In genomic region chr10:68560916-68561691, GRCh38 we compare ENCODE assay signal across 8 cellular contexts. TPM values are rescaled to one million over a fixed set of nuclear protein-coding genes. Genes with fewer than 3 reads are reported as not detected.
DNase-seq lines count a peak whose midpoint lies in the region; ATAC-seq, FAIRE-seq and TF ChIP-seq lines count a peak whose summit lies in the region.

No MANE protein-coding gene starts in this region.

- FAIRE-seq in kidney (lab: Jason Lieb, UNC): no peak

- TF ChIP-seq POLR2A in body of pancreas (IDR thresholded peaks at IDR 0.05): no peak

- H3K27ac ChIP-seq in body of pancreas (peak overlapping the region in 1 of 4 donors; percentile 12), kidney (ENCODE audit: low read depth in 2 of 2, low read length in 2 of 2) (no peak overlapping the region)

- H3K9me3 ChIP-seq in body of pancreas (no peaks in the 10 kb centered on the region), kidney (ENCODE audit: control insufficient read depth in 1 of 2, low read length in 2 of 2) (no peaks in the 10 kb centered on the region)

- DNase-seq in GM12864 (ENCODE audit: low read depth): no peak
- peak; percentile 5 for DNase-seq in NCI-H1105 treated with DMSO at 0.1 percent for 48 hours (lab: John Stamatoyannopoulos, UW)
- peak in 3 of 4 donors; percentile 11 to 19 (median 15) for DNase-seq in body of pancreas
- peak; percentile 79 for DNase-seq in kidney
- peak; percentile 27 for DNase-seq in stimulated activated naive CD8-positive, alpha-beta T cell treated with anti-CD3 and anti-CD28 coated beads, Interleukin-15, Interleukin-2, amounts not matched to agents 100 U/mL and 50 U/mL, for 24 hours
- DNase-seq in NCI-H1694 treated with DMSO at 0.1 percent for 48 hours (lab: John Stamatoyannopoulos, UW): no peak
- DNase-seq in NCI-H2107 treated with DMSO at 0.1 percent for 48 hours (lab: John Stamatoyannopoulos, UW; ENCODE audit: unreplicated experiment): no peak

- WGBS in body of pancreas, 2 donors: 4 to 6% methylated on average over 7 to 50 of the region's 50 CpGs

- no peaks in the 10 kb centered on the region for H3K36me3 ChIP-seq in body of pancreas (replicated peaks in 1 of 2; ENCODE audit: insufficient read depth in 1 of 2, low read depth in 2 of 2)
- no peaks in the 10 kb centered on the region for H3K36me3 ChIP-seq in kidney (ENCODE audit: control insufficient read depth in 1 of 2, insufficient read depth in 2 of 2, low read length in 2 of 2)

- peak overlapping the region in 1 of 2 donors; percentile 34 for H3K9ac ChIP-seq in kidney (ENCODE audit: low read length in 2 of 2)

- TF ChIP-seq CTCF in GM12864 (IDR thresholded peaks at IDR 0.05; ENCODE audit: low read depth, low read length, missing control alignments): no peak
- TF ChIP-seq CTCF in body of pancreas (IDR thresholded peaks at IDR 0.05): no peak
- no peak for TF ChIP-seq CTCF in kidney (IDR thresholded peaks at IDR 0.05; ENCODE audit: borderline replicate concordance, extremely low read depth, insufficient read depth)

- ATAC-seq in body of pancreas (peak; percentile 36), GM21423 (IDR thresholded peaks at IDR 0.05; ENCODE audit: unreplicated experiment) (no peak)
- ATAC-seq in stimulated activated naive CD8-positive, alpha-beta T cell treated with anti-CD3 and anti-CD28 coated beads, Interleukin-15, Interleukin-2, amounts not matched to agents 100 U/mL and 50 U/mL, for 24 hours: peak; percentile 38

- H3K27me3 ChIP-seq in body of pancreas: no peaks in the 10 kb centered on the region

- intact Hi-C loops in body of pancreas (cut with DNase I) (no loop called here), kidney (cut with DNase I) (no loop called here)

- H3K4me1 ChIP-seq in body of pancreas (peaks cover 18% of the 10 kb centered on the region), kidney (ENCODE audit: control insufficient read depth in 1 of 2, insufficient read depth in 1 of 2, low read depth in 1 of 2, low read length in 2 of 2) (peaks cover 0 to 2% of the 10 kb centered on the region in 2 donors)

- H3K4me3 ChIP-seq in GM12864 (ENCODE audit: low read depth, low read length): peak overlapping the region; percentile 49
- peak overlapping the region; percentile 41 to 87 for H3K4me3 ChIP-seq in body of pancreas
- peak overlapping the region; percentile 71 to 80 for H3K4me3 ChIP-seq in kidney (ENCODE audit: low read length in 2 of 2)

RNA-seq across cellular contexts. Expression of gene TET1, which starts 1.0 kb away (rescaled TPM):
- 1 to 10 TPM; 1.6 to 3.6 TPM for total RNA-seq in body of pancreas
- total RNA-seq in kidney: 2.2 TPM
- 0.22 TPM for polyA plus RNA-seq in kidney (ENCODE audit: insufficient read depth, low read depth, low replicate concordance)

RNA-seq across cellular contexts. Expression of gene SLC25A16, which starts 33.8 kb away (rescaled TPM):
- total RNA-seq in body of pancreas: 10 to 100 TPM; 13.7 to 17.8 TPM
- 28.2 TPM for total RNA-seq in kidney
- 17.5 TPM for polyA plus RNA-seq in kidney (ENCODE audit: insufficient read depth, low read depth, low replicate concordance)

Comparison
In these comparisons a context has a peak if more than half of its experiments do, and no peak if none do; other contexts are left out.
1. DNase-seq: peak in NCI-H1105 treated with DMSO at 0.1 percent for 48 hours (single experiment), body of pancreas (3 of 4), kidney (single experiment) and stimulated activated naive CD8-positive, alpha-beta T cell treated with anti-CD3 and anti-CD28 coated beads, Interleukin-15, Interleukin-2, amounts not matched to agents 100 U/mL and 50 U/mL, for 24 hours (single experiment); none in GM12864 (single experiment), NCI-H1694 treated with DMSO at 0.1 percent for 48 hours (single experiment) and NCI-H2107 treated with DMSO at 0.1 percent for 48 hours (single experiment).
2. Peak in every context shown above with its lines, with median percentiles within 50 percentile points of each other: H3K4me3 ChIP-seq.